Comparison of ENCODE assay signal across 1 cellular context in genomic region chr13:98050041-98050466, GRCh38.
TF ChIP-seq lines count a peak whose summit lies in the region.

No MANE protein-coding gene starts in this region.

TF ChIP-seq in HepG2, 621 proteins besides CTCF, POLR2A, EP300 and RAD21 (continued from another document and continues in another):
- TF ChIP-seq ZNF280D (CRISPR knock-in tag; IDR thresholded peaks at IDR 0.05) = no peak
- no peak for TF ChIP-seq ZNF3 (CRISPR knock-in tag; IDR thresholded peaks at IDR 0.05)
- TF ChIP-seq ZNF772 (CRISPR knock-in tag; IDR thresholded peaks at IDR 0.05) = no peak; the same call in 1 of the 2 replicates
- TF ChIP-seq BATF2 (CRISPR knock-in tag; IDR thresholded peaks at IDR 0.05) = no peak
- TF ChIP-seq ZSCAN30 (CRISPR knock-in tag; IDR thresholded peaks at IDR 0.05) = no peak
- TF ChIP-seq ZSCAN5A (CRISPR knock-in tag; IDR thresholded peaks at IDR 0.05; ENCODE audit: borderline replicate concordance) = no peak
- no peak for TF ChIP-seq SATB2 (CRISPR knock-in tag; IDR thresholded peaks at IDR 0.05)
- TF ChIP-seq ERF (CRISPR knock-in tag; IDR thresholded peaks at IDR 0.05) = peak; percentile 72; the same call in 1 of the 2 replicates
- no peak for TF ChIP-seq THAP11 (CRISPR knock-in tag; IDR thresholded peaks at IDR 0.05)
- no peak for TF ChIP-seq KAT2B (IDR thresholded peaks at IDR 0.05; ENCODE audit: borderline replicate concordance, low read depth, low read length)
- no peak for TF ChIP-seq CHCHD3 (CRISPR knock-in tag; IDR thresholded peaks at IDR 0.05)
- TF ChIP-seq ZBTB44 (CRISPR knock-in tag; IDR thresholded peaks at IDR 0.05) = no peak
- TF ChIP-seq BRCA1 (CRISPR knock-in tag; IDR thresholded peaks at IDR 0.05) = 0 out of 2 replicates have a peak, but pooled peaks have one; percentile 33
- TF ChIP-seq CBX1 (IDR thresholded peaks at IDR 0.05; ENCODE audit: low read depth) = no peak
- TF ChIP-seq ETS1 (CRISPR knock-in tag; IDR thresholded peaks at IDR 0.05) = no peak
- TF ChIP-seq HNF1B (CRISPR knock-in tag; IDR thresholded peaks at IDR 0.05) = peak; percentile 42; the same call in 1 of the 2 replicates
- TF ChIP-seq ELF3 (CRISPR knock-in tag; IDR thresholded peaks at IDR 0.05) = peak; percentile 87
- no peak for TF ChIP-seq NR1H2 (CRISPR knock-in tag; IDR thresholded peaks at IDR 0.05; ENCODE audit: borderline replicate concordance, low read depth)
- peak; percentile 85 for TF ChIP-seq TBX2 (CRISPR knock-in tag; IDR thresholded peaks at IDR 0.05; ENCODE audit: borderline replicate concordance)
- no peak for TF ChIP-seq ZNF800 (CRISPR knock-in tag; IDR thresholded peaks at IDR 0.05)
- peak; percentile 65; the same call in 1 of the 2 replicates for TF ChIP-seq GATAD2A (CRISPR knock-in tag; IDR thresholded peaks at IDR 0.05)
- no peak for TF ChIP-seq NONO (IDR thresholded peaks at IDR 0.05)
- no peak for TF ChIP-seq NONO (CRISPR knock-in tag; conservative IDR thresholded peaks at IDR 0.05)
- no peak for TF ChIP-seq HINFP (CRISPR knock-in tag; IDR thresholded peaks at IDR 0.05; ENCODE audit: low read depth)
- no peak for TF ChIP-seq SMAD9 (CRISPR knock-in tag; IDR thresholded peaks at IDR 0.05)
- no peak for TF ChIP-seq RAD51 (IDR thresholded peaks at IDR 0.05; ENCODE audit: borderline replicate concordance)
- TF ChIP-seq ELF1 (CRISPR knock-in tag; IDR thresholded peaks at IDR 0.05) = no peak
- TF ChIP-seq ZSCAN20 (CRISPR knock-in tag; IDR thresholded peaks at IDR 0.05; ENCODE audit: borderline replicate concordance) = no peak
- no peak for TF ChIP-seq ZNF7 (CRISPR knock-in tag; IDR thresholded peaks at IDR 0.05)
- TF ChIP-seq ZFX (CRISPR knock-in tag; IDR thresholded peaks at IDR 0.05; ENCODE audit: low read depth) = no peak
- TF ChIP-seq RNF2 (conservative IDR thresholded peaks at IDR 0.05; ENCODE audit: low read depth) = no peak
- TF ChIP-seq SIX1 (CRISPR knock-in tag; IDR thresholded peaks at IDR 0.05; ENCODE audit: borderline replicate concordance) = peak; percentile 65; the same call in 1 of the 2 replicates
- TF ChIP-seq ZNF841 (CRISPR knock-in tag; IDR thresholded peaks at IDR 0.05; ENCODE audit: borderline replicate concordance) = no peak
- no peak for TF ChIP-seq KMT2B (CRISPR knock-in tag; IDR thresholded peaks at IDR 0.05)
- TF ChIP-seq ZNF329 (CRISPR knock-in tag; IDR thresholded peaks at IDR 0.05; ENCODE audit: low read depth) = no peak
- no peak; the same call in 1 of the 2 replicates for TF ChIP-seq DPF2 (CRISPR knock-in tag; IDR thresholded peaks at IDR 0.05; ENCODE audit: borderline replicate concordance, low read depth)
- TF ChIP-seq ZMYM4 (CRISPR knock-in tag; IDR thresholded peaks at IDR 0.05) = no peak
- no peak for TF ChIP-seq ZNF646 (CRISPR knock-in tag; IDR thresholded peaks at IDR 0.05)
- no peak for TF ChIP-seq ZMAT5 (CRISPR knock-in tag; IDR thresholded peaks at IDR 0.05; ENCODE audit: borderline replicate concordance, low read depth)
- TF ChIP-seq ZBTB20 (CRISPR knock-in tag; IDR thresholded peaks at IDR 0.05; ENCODE audit: borderline replicate concordance, low read depth) = no peak
- no peak for TF ChIP-seq PHF5A (CRISPR knock-in tag; IDR thresholded peaks at IDR 0.05; ENCODE audit: low read depth, unreplicated experiment)
